ENCODE assay signal across 10 cellular contexts in genomic region chrX:77900688-77901087, GRCh38. TPM values are rescaled to one million over a fixed set of nuclear protein-coding genes. Genes with fewer than 3 reads are reported as not detected.
DNase-seq lines count a peak whose midpoint lies in the region; ATAC-seq, FAIRE-seq and TF ChIP-seq lines count a peak whose summit lies in the region.
"Had no signal": no experiment of that assay in that cellular context is flagged by ENCODE, and none has a peak within 500 bp of the region (broad histone marks: within the 10 kb centered on the region; RNA-seq: fewer than 3 reads in every experiment).

No MANE protein-coding gene starts in this region.

- H3K4me3 ChIP-seq in heart right ventricle (peak overlapping the region; percentile 18 to 80 (median 66)), kidney (ENCODE audit: low read length in 2 of 2) (peak overlapping the region; percentile 99), upper lobe of left lung (peak overlapping the region in 3 of 4 donors; percentile 40 to 62 (median 61))

- ATAC-seq in heart right ventricle = no peak
- no peak for ATAC-seq in left ventricle myocardium superior
- no peak for ATAC-seq in upper lobe of left lung (ENCODE audit: low FRiP score in 2 of 2)

- H3K27ac ChIP-seq in heart right ventricle = peak overlapping the region in 9 of 10 donors; percentile 74 to 94 (median 91)
- H3K27ac ChIP-seq in kidney (ENCODE audit: low read depth in 2 of 2, low read length in 2 of 2) = peak overlapping the region; percentile 88 to 93
- H3K27ac ChIP-seq in upper lobe of left lung = peak overlapping the region in 3 of 4 donors; percentile 80 to 86 (median 85)

- no peak for FAIRE-seq in kidney (lab: Jason Lieb, UNC)

- no peaks in the 10 kb centered on the region for H3K27me3 Mint-ChIP-seq in activated naive CD8-positive, alpha-beta T cell

- WGBS in heart right ventricle, 2 donors = 27 to 74% methylated on average over 1 of the region's 1 CpG
- 61 to 76% methylated on average over 1 of the region's 1 CpG for WGBS in upper lobe of left lung, 2 donors

- intact Hi-C loops in heart right ventricle (cut with DNase I) = loop anchor here in 2 of 10 donors (10.0 kb wide), 1 partner anchor 204 kb away; the partner anchor contains the start of gene PGK1 (in 2 of the 2)
- intact Hi-C loops in left ventricle myocardium superior (cut with micrococcal nuclease) = loop anchor here (10.0 kb wide), 1 partner anchor 204 kb away; the partner anchor contains the start of gene PGK1
- intact Hi-C loops in kidney (cut with DNase I) = no loop called here

- H3K27ac Mint-ChIP-seq in activated naive CD8-positive, alpha-beta T cell = peak overlapping the region; percentile 98

- H3K4me3 Mint-ChIP-seq in activated naive CD8-positive, alpha-beta T cell = peak overlapping the region; percentile 98

- H3K9ac ChIP-seq in kidney (ENCODE audit: low read length in 2 of 2) = peak overlapping the region; percentile 41 to 100

- H3K4me1 Mint-ChIP-seq in activated naive CD8-positive, alpha-beta T cell (ENCODE audit: low read depth) = peaks cover 23% of the 10 kb centered on the region

- TF ChIP-seq POLR2A in upper lobe of left lung (IDR thresholded peaks at IDR 0.05) = no peak

- H3K4me1 ChIP-seq in heart right ventricle (peaks cover 0 to 22% (median 8%) of the 10 kb centered on the region in 9 donors), kidney (ENCODE audit: control insufficient read depth in 1 of 2, insufficient read depth in 1 of 2, low read depth in 1 of 2, low read length in 2 of 2) (no peaks in the 10 kb centered on the region), upper lobe of left lung (peaks cover 5 to 9% (median 6%) of the 10 kb centered on the region in 4 donors)

- H3K27me3 ChIP-seq in heart right ventricle = no peaks in the 10 kb centered on the region
- no peaks in the 10 kb centered on the region for H3K27me3 ChIP-seq in upper lobe of left lung

- DNase-seq in heart right ventricle (no peak), left ventricle myocardium superior (no peak), kidney (no peak), upper lobe of left lung (no peak), hepatic stellate cell (ENCODE audit: low spot score) (no peak), retina (no peak), NCI-H187 treated with DMSO at 0.1 percent for 48 hours (lab: John Stamatoyannopoulos, UW) (no peak)
- DNase-seq: GDM1, NCI-H1436 treated with DMSO at 0.1 percent for 48 hours had no signal

- no peaks in the 10 kb centered on the region for H3K9me3 Mint-ChIP-seq in activated naive CD8-positive, alpha-beta T cell (ENCODE audit: low read depth)

- H3K36me3 Mint-ChIP-seq in activated naive CD8-positive, alpha-beta T cell = peaks cover 5% of the 10 kb centered on the region

- TF ChIP-seq CTCF in heart right ventricle (IDR thresholded peaks at IDR 0.05) = no peak
- no peak for TF ChIP-seq CTCF in kidney (IDR thresholded peaks at IDR 0.05; ENCODE audit: borderline replicate concordance, extremely low read depth, insufficient read depth)
- no peak for TF ChIP-seq CTCF in upper lobe of left lung (IDR thresholded peaks at IDR 0.05)

- no peak for TF ChIP-seq EP300 in upper lobe of left lung (IDR thresholded peaks at IDR 0.05)

- H3K36me3 ChIP-seq in heart right ventricle (peaks cover 0 to 46% (median 0%) of the 10 kb centered on the region in 9 donors), kidney (ENCODE audit: control insufficient read depth in 1 of 2, insufficient read depth in 2 of 2, low read length in 2 of 2) (peaks cover 0 to 13% of the 10 kb centered on the region in 2 donors), upper lobe of left lung (peaks cover 0 to 27% (median 0%) of the 10 kb centered on the region in 4 donors)

- H3K9me3 ChIP-seq in heart right ventricle (peaks cover 0 to 3% (median 0%) of the 10 kb centered on the region in 11 donors), kidney (ENCODE audit: control insufficient read depth in 1 of 2, low read length in 2 of 2) (no peaks in the 10 kb centered on the region), upper lobe of left lung (no peaks in the 10 kb centered on the region)

RNA-seq across cellular contexts. Expression of gene COX7B, which starts 1.4 kb away (rescaled TPM):
- total RNA-seq in heart right ventricle = 1,000 to 10,000 TPM in 9 of 10 donors, 100 to 1,000 TPM in 1; 915 to 1,917 (median 1,407) TPM
- polyA plus RNA-seq in heart right ventricle = 1,000 to 10,000 TPM; 3,138 to 7,586 TPM
- total RNA-seq in left ventricle myocardium superior = 1,790 TPM
- 233 TPM for total RNA-seq in kidney
- polyA plus RNA-seq in kidney (ENCODE audit: insufficient read depth, low read depth, low replicate concordance) = 1,977 TPM
- total RNA-seq in upper lobe of left lung = 100 to 1,000 TPM in 5 of 6 donors, 10 to 100 TPM in 1; 16.8 to 253 (median 152) TPM

RNA-seq across cellular contexts. Expression of gene MAGT1, which starts 5.5 kb away (rescaled TPM):
- 10 to 100 TPM; 45.1 to 72.7 (median 52.8) TPM for total RNA-seq in heart right ventricle
- 10 to 100 TPM; 15.7 to 45.4 TPM for polyA plus RNA-seq in heart right ventricle
- total RNA-seq in left ventricle myocardium superior = 49.5 TPM
- 86.8 TPM for total RNA-seq in kidney
- polyA plus RNA-seq in kidney (ENCODE audit: insufficient read depth, low read depth, low replicate concordance) = 36.5 TPM
- 10 to 100 TPM; 26.2 to 68.2 (median 51.7) TPM for total RNA-seq in upper lobe of left lung

RNA-seq across cellular contexts. Expression of gene ATP7A, which starts 9.8 kb away (rescaled TPM):
- 1 to 10 TPM; 4.9 to 7.6 (median 6.5) TPM for total RNA-seq in heart right ventricle
- polyA plus RNA-seq in heart right ventricle = 1 to 10 TPM; 1.3 to 1.9 TPM
- 4.8 TPM for total RNA-seq in left ventricle myocardium superior
- total RNA-seq in kidney = 11.9 TPM
- polyA plus RNA-seq in kidney (ENCODE audit: insufficient read depth, low read depth, low replicate concordance) = 1.9 TPM
- 10 to 100 TPM in 5 of 6 donors, 1 to 10 TPM in 1; 6.9 to 23.1 (median 11.7) TPM for total RNA-seq in upper lobe of left lung
